Comparison of ENCODE assay signal across 11 cellular contexts in the genomic region with DNA sequence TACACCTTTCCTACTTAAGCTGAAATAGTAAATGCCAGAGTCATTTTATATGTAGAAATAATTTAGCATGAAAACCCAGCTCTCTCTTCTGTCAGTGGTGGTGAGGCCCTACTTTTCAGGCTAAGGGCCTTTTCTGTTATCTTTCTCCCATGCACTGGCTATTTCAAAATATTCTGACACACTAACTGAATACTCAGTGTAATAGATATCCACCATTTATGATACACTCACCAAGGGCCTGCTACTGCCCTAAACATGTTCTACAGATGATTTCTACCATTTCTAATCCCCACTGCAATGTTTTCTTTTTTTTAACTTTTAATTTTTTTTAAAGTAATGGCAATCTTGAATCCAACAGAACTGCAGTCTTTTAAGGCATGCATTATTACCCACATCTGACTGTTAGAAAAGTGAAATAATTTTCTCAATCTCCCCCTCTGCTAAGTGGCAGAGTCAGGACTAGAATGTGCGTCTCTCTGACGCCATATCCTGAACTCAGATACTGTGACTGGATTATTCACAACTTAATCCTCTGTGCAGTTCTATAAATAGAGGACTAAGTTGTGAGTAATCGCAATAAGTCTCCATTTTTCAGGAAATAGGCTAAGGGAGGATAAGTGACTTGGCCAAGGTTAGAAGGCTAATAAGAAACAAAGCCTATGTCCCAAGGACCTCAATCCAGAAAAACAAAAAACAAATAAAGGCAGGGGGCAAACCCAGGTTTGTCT. TPM values are rescaled to one million over a fixed set of nuclear protein-coding genes. Genes with fewer than 3 reads are reported as not detected.
DNase-seq lines count a peak whose midpoint lies in the region; ATAC-seq, FAIRE-seq and TF ChIP-seq lines count a peak whose summit lies in the region.
"Had no signal": no experiment of that assay in that cellular context is flagged by ENCODE, and none has a peak within 500 bp of the region (broad histone marks: within the 10 kb centered on the region; RNA-seq: fewer than 3 reads in every experiment).

No MANE protein-coding gene starts in this region.

- FAIRE-seq in RCC 7860 (lab: Jason Lieb, UNC), result no peak

- DNase-seq in GM04503 (ENCODE audit: low read depth), result peak; percentile 81
- peak; percentile 40 for DNase-seq in RCC 7860 (ENCODE audit: low spot score)
- DNase-seq in endothelial cell (ENCODE audit: low spot score), result no peak
- peak; percentile 80 for DNase-seq in skeletal muscle cell (ENCODE audit: low read depth)
- DNase-seq in NCI-H510A (lab: John Stamatoyannopoulos, UW), result no peak
- DNase-seq in activated CD4-positive, CD25-positive, alpha-beta regulatory T cell (lab: John Stamatoyannopoulos, UW), result no peak
- DNase-seq: activated CD8-positive, alpha-beta memory T cell treated with anti-CD3 and anti-CD28 coated beads for 24 hours; anterior cingulate cortex; stomach had no signal

- peaks cover 5% of the 10 kb centered on the region for H3K27me3 Mint-ChIP-seq in endothelial cell (ENCODE audit: unreplicated experiment)

- no peak for TF ChIP-seq CTCF in endothelial cell (IDR thresholded peaks at IDR 0.05; ENCODE audit: unreplicated experiment)

- no peak overlapping the region for H3K4me3 ChIP-seq in skeletal muscle cell (ENCODE audit: low read depth, low read length)
- H3K4me3 ChIP-seq: stomach had no signal

- H3K4me1 Mint-ChIP-seq in endothelial cell (ENCODE audit: unreplicated experiment), result peaks cover 44% of the 10 kb centered on the region

- H3K9me3 Mint-ChIP-seq in endothelial cell (ENCODE audit: unreplicated experiment), result no peaks in the 10 kb centered on the region

- H3K27ac Mint-ChIP-seq in endothelial cell (ENCODE audit: unreplicated experiment), result peak overlapping the region; percentile 14

- no peak for ATAC-seq in HG03025 (IDR thresholded peaks at IDR 0.05; ENCODE audit: low FRiP score, unreplicated experiment)
- no peak for ATAC-seq in GM21360 (IDR thresholded peaks at IDR 0.05; ENCODE audit: unreplicated experiment)

- H3K36me3 Mint-ChIP-seq in endothelial cell (ENCODE audit: low read depth, unreplicated experiment), result peaks cover 8% of the 10 kb centered on the region

- no peak overlapping the region for H3K4me3 Mint-ChIP-seq in endothelial cell (ENCODE audit: unreplicated experiment)

RNA-seq across cellular contexts. Expression of gene GRAMD1B, which starts 44.0 kb away (rescaled TPM):
- total RNA-seq in endothelial cell (ENCODE audit: unreplicated experiment), result 49.6 TPM

Comparison
In these comparisons a context has a peak if more than half of its experiments do, and no peak if none do; other contexts are left out.
1. DNase-seq: peak in GM04503 (single experiment), RCC 7860 (single experiment) and skeletal muscle cell (single experiment); none in endothelial cell (single experiment), NCI-H510A (single experiment) and activated CD4-positive, CD25-positive, alpha-beta regulatory T cell (0 of 4).